In genomic region chr2:201228912-201229290, GRCh38 we compare ENCODE assay signal across 1 cellular context.
TF ChIP-seq lines count a peak whose summit lies in the region.

No MANE protein-coding gene starts in this region.

TF ChIP-seq in H1, 55 proteins besides CTCF, POLR2A, EP300 and RAD21 (continued from another document):
- TF ChIP-seq BACH1 (IDR thresholded peaks at IDR 0.05; ENCODE audit: low read length) (no peak), SIX5 (IDR thresholded peaks at IDR 0.05; ENCODE audit: low read depth, low read length) (no peak), CBX5 (IDR thresholded peaks at IDR 0.05; ENCODE audit: low read depth, low read length) (no peak)
